ENCODE assay signal across 18 cellular contexts in genomic region chr14:22337938-22338337, GRCh38.
A peak's percentile ranks its signal among the peaks of the same experiment; 100 is the strongest.
DNase-seq lines count a peak whose midpoint lies in the region; ATAC-seq and TF ChIP-seq lines count a peak whose summit lies in the region.
"Had no signal": no experiment of that assay in that cellular context is flagged by ENCODE, and none has a peak within 500 bp of the region (broad histone marks: within the 10 kb centered on the region; RNA-seq: fewer than 3 reads in every experiment).

No MANE protein-coding gene starts in this region.

- H3K36me3 ChIP-seq in OCI-LY3 (replicated peaks; ENCODE audit: low read depth, low read length): no peaks in the 10 kb centered on the region
- no peaks in the 10 kb centered on the region for H3K36me3 ChIP-seq in SK-N-SH (replicated peaks in 1 of 2; ENCODE audit: control insufficient read depth in 1 of 2, insufficient read depth in 2 of 2, low read length in 1 of 2)

- H3K27me3 Mint-ChIP-seq in nephron progenitor cell (ENCODE audit: low read depth, poor library complexity): no peaks in the 10 kb centered on the region
- H3K27me3 Mint-ChIP-seq in activated CD4-positive, alpha-beta memory T cell treated with anti-CD3 and anti-CD28 coated beads, Interleukin-2, amount 10 ng/mL, durations not matched to agents 7 days and 5 days: no peaks in the 10 kb centered on the region

- no peak for TF ChIP-seq EP300 in SK-N-SH (IDR thresholded peaks at IDR 0.05; ENCODE audit: borderline replicate concordance in 1 of 2, low read depth in 1 of 2, low read length in 1 of 2)

- H3F3A ChIP-seq in SK-N-SH (replicated peaks; ENCODE audit: insufficient read depth): no peaks in the 10 kb centered on the region

- no peaks in the 10 kb centered on the region for H3K27me3 ChIP-seq in OCI-LY3 (ENCODE audit: low read depth, low read length)
- peaks cover 9% of the 10 kb centered on the region; the same call in 1 of the 2 replicates for H3K27me3 ChIP-seq in SK-N-SH (ENCODE audit: insufficient read depth)

- no peaks in the 10 kb centered on the region for H3K9me2 ChIP-seq in SK-N-SH

- H3K4me1 Mint-ChIP-seq in nephron progenitor cell: peaks cover 75% of the 10 kb centered on the region
- peaks cover 1% of the 10 kb centered on the region for H3K4me1 Mint-ChIP-seq in activated CD4-positive, alpha-beta memory T cell treated with anti-CD3 and anti-CD28 coated beads, Interleukin-2, amount 10 ng/mL, durations not matched to agents 7 days and 5 days

- H2AFZ ChIP-seq in OCI-LY3 (ENCODE audit: low read depth, low read length) (peak overlapping the region; percentile 12; the same call in 1 of the 2 replicates), SK-N-SH (ENCODE audit: low read depth) (no peak overlapping the region)

- H3K27ac ChIP-seq in OCI-LY3 (ENCODE audit: low read length): no peak overlapping the region
- peak overlapping the region; percentile 78 for H3K27ac ChIP-seq in cingulate gyrus (ENCODE audit: low read depth, low read length)
- H3K27ac ChIP-seq in temporal lobe (ENCODE audit: low read depth, low read length): peak overlapping the region; percentile 94
- H3K27ac ChIP-seq in SK-N-SH (ENCODE audit: low read depth in 2 of 2, low read length in 1 of 2): no peak overlapping the region

- H3K4me1 ChIP-seq in OCI-LY3 (ENCODE audit: low read length) (no peaks in the 10 kb centered on the region; the same call in 1 of the 2 replicates), SK-N-SH (ENCODE audit: control insufficient read depth in 1 of 2, insufficient read depth in 2 of 2, low read depth in 1 of 2, low read length in 1 of 2) (no peaks in the 10 kb centered on the region)

- H3K79me2 ChIP-seq in OCI-LY3 (ENCODE audit: low read length) (no peaks in the 10 kb centered on the region), SK-N-SH (ENCODE audit: insufficient read depth) (no peaks in the 10 kb centered on the region)

- H4K20me1 ChIP-seq in OCI-LY3 (ENCODE audit: insufficient read depth, low read length) (no peaks in the 10 kb centered on the region), SK-N-SH (ENCODE audit: insufficient read depth) (no peaks in the 10 kb centered on the region)

- no peak for DNase-seq in nephron progenitor cell
- DNase-seq in SHP77 (lab: John Stamatoyannopoulos, UW): no peak
- DNase-seq in activated CD4-positive, alpha-beta memory T cell treated with anti-CD3 and anti-CD28 coated beads, Interleukin-2, amount 10 ng/mL, durations not matched to agents 7 days and 5 days: no peak
- DNase-seq in SK-N-SH: no peak
- DNase-seq: C1 segment of cervical spinal cord, GDM1, HCEC 1CT, MV-4-11, NCI-H1417, NCI-H1930, NCI-H2171 treated with DMSO at 0.1 percent for 48 hours, NCI-H748 treated with DMSO at 0.1 percent for 48 hours, PC-3 had no signal

- peak overlapping the region; percentile 72 for H3K27ac Mint-ChIP-seq in nephron progenitor cell
- H3K27ac Mint-ChIP-seq in activated CD4-positive, alpha-beta memory T cell treated with anti-CD3 and anti-CD28 coated beads, Interleukin-2, amount 10 ng/mL, durations not matched to agents 7 days and 5 days: no peak overlapping the region

- no peak overlapping the region for H3K4me2 ChIP-seq in OCI-LY3 (ENCODE audit: low read length)
- H3K4me2 ChIP-seq in SK-N-SH: no peak overlapping the region

- H3K9me3 ChIP-seq in OCI-LY3 (ENCODE audit: insufficient read depth, low read length) (no peaks in the 10 kb centered on the region), SK-N-SH (no peaks in the 10 kb centered on the region)

- peaks cover under 1% of the 10 kb centered on the region for H3K36me3 Mint-ChIP-seq in nephron progenitor cell (ENCODE audit: low read depth)
- no peaks in the 10 kb centered on the region for H3K36me3 Mint-ChIP-seq in activated CD4-positive, alpha-beta memory T cell treated with anti-CD3 and anti-CD28 coated beads, Interleukin-2, amount 10 ng/mL, durations not matched to agents 7 days and 5 days (ENCODE audit: low read depth)

- no peak for TF ChIP-seq RAD21 in SK-N-SH (IDR thresholded peaks at IDR 0.05; ENCODE audit: low read length)

- ATAC-seq in GM21447 (IDR thresholded peaks at IDR 0.05; ENCODE audit: unreplicated experiment): no peak
- ATAC-seq: GM12878, PC-3 had no signal

- peaks cover 8% of the 10 kb centered on the region for H3K9me3 Mint-ChIP-seq in nephron progenitor cell
- H3K9me3 Mint-ChIP-seq in activated CD4-positive, alpha-beta memory T cell treated with anti-CD3 and anti-CD28 coated beads, Interleukin-2, amount 10 ng/mL, durations not matched to agents 7 days and 5 days: no peaks in the 10 kb centered on the region

- POLR2A ChIA-PET in activated CD4-positive, alpha-beta memory T cell treated with anti-CD3 and anti-CD28 coated beads, Interleukin-2, amount 10 ng/mL, durations not matched to agents 7 days and 5 days (lab: Charles Lee): no interaction called here
- POLR2A ChIA-PET in SK-N-SH (lab: Yijun Ruan, JAX): no interaction called here

- peak overlapping the region; percentile 19 for H3K4me3 Mint-ChIP-seq in nephron progenitor cell
- no peak overlapping the region for H3K4me3 Mint-ChIP-seq in activated CD4-positive, alpha-beta memory T cell treated with anti-CD3 and anti-CD28 coated beads, Interleukin-2, amount 10 ng/mL, durations not matched to agents 7 days and 5 days

- H3K9ac ChIP-seq in OCI-LY3 (ENCODE audit: low read length): no peak overlapping the region
- H3K9ac ChIP-seq in SK-N-SH: no peak overlapping the region

- 24% methylated on average over 3 of the region's 3 CpGs for WGBS in SK-N-SH (ENCODE audit: low lambda C conversion rate)

- TF ChIP-seq CTCF in OCI-LY3 (IDR thresholded peaks at IDR 0.05; ENCODE audit: low read depth, low read length) (no peak), nephron progenitor cell (IDR thresholded peaks at IDR 0.05) (no peak), SK-N-SH (IDR thresholded peaks at IDR 0.05) (no peak)

- H3K4me3 ChIP-seq in OCI-LY3 (ENCODE audit: low read length) (no peak overlapping the region), SK-N-SH (ENCODE audit: low read depth in 2 of 2, low read length in 1 of 2) (no peak overlapping the region)
- H3K4me3 ChIP-seq: GM12878 had no signal

- CTCF ChIA-PET in activated CD4-positive, alpha-beta memory T cell treated with anti-CD3 and anti-CD28 coated beads, Interleukin-2, amount 10 ng/mL, durations not matched to agents 7 days and 5 days (lab: Charles Lee): no interaction called here
- CTCF ChIA-PET in SK-N-SH (lab: Yijun Ruan, JAX): interaction anchor here (1.5 kb wide), 1 partner anchor 18 kb away, joined by 7 read pairs; no protein-coding TSS in a partner anchor

TF ChIP-seq in SK-N-SH, 30 proteins besides CTCF, POLR2A, EP300 and RAD21:
- TF ChIP-seq MAX (IDR thresholded peaks at IDR 0.05; ENCODE audit: low read depth): no peak
- no peak for TF ChIP-seq FOXM1 (IDR thresholded peaks at IDR 0.05; ENCODE audit: low read depth)
- no peak for TF ChIP-seq NRF1 (IDR thresholded peaks at IDR 0.05; ENCODE audit: low read depth, low read length)
- TF ChIP-seq NFIC (IDR thresholded peaks at IDR 0.05; ENCODE audit: borderline replicate concordance): no peak

Comparison
In these comparisons a context has a peak if more than half of its experiments do, and no peak if none do; other contexts are left out.
1. H3K27ac ChIP-seq: peak in cingulate gyrus (single experiment) and temporal lobe (single experiment); none in OCI-LY3 (single experiment) and SK-N-SH (0 of 2).